ENCODE assay signal across 33 cellular contexts in genomic region chr1:57850572-57850971, GRCh38.
"Had no signal": no experiment of that assay in that cellular context is flagged by ENCODE, and none has a peak within 500 bp of the region (broad histone marks: within the 10 kb centered on the region; RNA-seq: fewer than 3 reads in every experiment).

No MANE protein-coding gene starts in this region.

- DNase-seq: activated B cell treated with CpG ODN at 0.5 μM for 24 hours; activated CD4-positive, alpha-beta memory T cell treated with anti-CD3 and anti-CD28 coated beads for 36 hours; activated CD4-positive, alpha-beta T cell treated with anti-CD3 and anti-CD28 coated beads for 4 hours; activated CD4-positive, alpha-beta T cell treated with anti-CD3 and anti-CD28 coated beads, Interleukin-2, amount 10 ng/mL, durations not matched to agents 24 days and 14 days; activated CD4-positive, alpha-beta T cell treated with anti-CD3 and anti-CD28 coated beads, Interleukin-2, amount 50 U/mL, for 1 hour; activated CD4-positive, alpha-beta T cell treated with anti-CD3 and anti-CD28 coated beads, Interleukin-2, amount 50 U/mL, for 4 hours; activated CD4-positive, CD25-positive, alpha-beta regulatory T cell treated with anti-CD3 and anti-CD28 coated beads, Interleukin-2, amount 50 U/mL, for 72 hours; activated CD8-positive, alpha-beta memory T cell treated with anti-CD3 and anti-CD28 coated beads, Interleukin-2, amount 50 U/mL, for 4 hours; activated CD8-positive, alpha-beta T cell treated with anti-CD3 and anti-CD28 coated beads for 36 hours; activated effector memory CD4-positive, alpha-beta T cell treated with anti-CD3 and anti-CD28 coated beads, Interleukin-2, amount 50 U/mL, for 16 hours; activated gamma-delta T cell treated with Interleukin-2 at 50 U/mL for 16 hours; activated naive CD4-positive, alpha-beta T cell; activated naive CD4-positive, alpha-beta T cell treated with anti-CD3 and anti-CD28 coated beads for 36 hours; activated naive CD4-positive, alpha-beta T cell treated with anti-CD3 and anti-CD28 coated beads, Interleukin-2, amount 50 U/mL, for 16 hours; activated naive CD8-positive, alpha-beta T cell treated with anti-CD3 and anti-CD28 coated beads for 36 hours; activated T-cell treated with anti-CD3 and anti-CD28 coated beads for 4 hours; activated T-cell treated with anti-CD3 and anti-CD28 coated beads, Interleukin-2, amount 50 U/mL, for 1 hour; activated T-cell treated with anti-CD3 and anti-CD28 coated beads, Interleukin-2, amount 50 U/mL, for 4 hours; activated T-cell treated with anti-CD3 and anti-CD28 coated beads, Interleukin-2, amount 50 U/mL, for 72 hours; adrenal gland; amniotic stem cell; aorta; body of pancreas; brain microvascular endothelial cell; central memory CD4-positive, alpha-beta T cell; T-helper 2 cell; T-helper 9 cell had no signal

- H3K36me3 ChIP-seq: adrenal gland, brain microvascular endothelial cell, breast epithelium had no signal

- H3K4me3 Mint-ChIP-seq: activated B cell treated with CpG ODN at 0.5 μM for 24 hours; activated CD4-positive, alpha-beta memory T cell treated with anti-CD3 and anti-CD28 coated beads for 36 hours; activated CD4-positive, alpha-beta T cell treated with anti-CD3 and anti-CD28 coated beads, Interleukin-2, amount 10 ng/mL, durations not matched to agents 24 days and 14 days; activated CD8-positive, alpha-beta T cell treated with anti-CD3 and anti-CD28 coated beads for 36 hours; activated naive CD4-positive, alpha-beta T cell treated with anti-CD3 and anti-CD28 coated beads for 36 hours; activated naive CD8-positive, alpha-beta T cell treated with anti-CD3 and anti-CD28 coated beads for 36 hours; activated T-cell treated with anti-CD3 and anti-CD28 coated beads, Interleukin-2, amount 50 U/mL, for 4 hours; activated T-cell treated with anti-CD3 and anti-CD28 coated beads, Interleukin-2, amount 50 U/mL, for 72 hours; activated T-helper 1 cell treated with anti-CD3 and anti-CD28 coated beads, Interleukin-12 subunit alpha, Interleukin-12 subunit beta, Interleukin-2, Interleukin-4 antibody, amounts not matched to agents 30 ng/mL and 10 ng/mL and 1 ng/mL, durations not matched to agents 14 hours and 24 hours and 36 hours; activated T-helper 17 cell treated with anti-CD3 and anti-CD28 coated beads, Interleukin-2, amount 50 U/mL, for 72 hours; T-helper 2 cell treated with Interferon-gamma antibody and Interleukin-4, amounts not matched to agents 5 μg/mL and 100 μg/mL, for 36 hours had no signal

- H3K4me3 ChIP-seq: adrenal gland, body of pancreas, breast epithelium had no signal

- H3K4me1 ChIP-seq: adrenal gland, body of pancreas, breast epithelium had no signal

- H3K27ac ChIP-seq: adrenal gland, body of pancreas, brain microvascular endothelial cell, breast epithelium, VCaP had no signal

- ATAC-seq: activated CD8-positive, alpha-beta T cell treated with anti-CD3 and anti-CD28 coated beads for 36 hours; activated naive CD4-positive, alpha-beta T cell treated with anti-CD3 and anti-CD28 coated beads, Interleukin-2, amount 50 U/mL, for 72 hours; activated T-cell treated with anti-CD3 and anti-CD28 coated beads, Interleukin-2, amount 50 U/mL, for 4 hours; activated T-cell treated with anti-CD3 and anti-CD28 coated beads, Interleukin-2, amount 50 U/mL, for 72 hours; activated T-helper 17 cell treated with anti-CD3 and anti-CD28 coated beads, Interleukin-2, amount 50 U/mL, for 72 hours; body of pancreas had no signal

- H3K9me3 Mint-ChIP-seq: activated B cell treated with CpG ODN at 0.5 μM for 24 hours; activated CD4-positive, alpha-beta memory T cell treated with anti-CD3 and anti-CD28 coated beads for 36 hours; activated CD4-positive, alpha-beta T cell treated with anti-CD3 and anti-CD28 coated beads, Interleukin-2, amount 10 ng/mL, durations not matched to agents 24 days and 14 days; activated CD8-positive, alpha-beta T cell treated with anti-CD3 and anti-CD28 coated beads for 36 hours; activated naive CD4-positive, alpha-beta T cell treated with anti-CD3 and anti-CD28 coated beads for 36 hours; activated naive CD8-positive, alpha-beta T cell treated with anti-CD3 and anti-CD28 coated beads for 36 hours; activated T-cell treated with anti-CD3 and anti-CD28 coated beads, Interleukin-2, amount 50 U/mL, for 4 hours; activated T-cell treated with anti-CD3 and anti-CD28 coated beads, Interleukin-2, amount 50 U/mL, for 72 hours; activated T-helper 1 cell treated with anti-CD3 and anti-CD28 coated beads, Interleukin-12 subunit alpha, Interleukin-12 subunit beta, Interleukin-2, Interleukin-4 antibody, amounts not matched to agents 30 ng/mL and 10 ng/mL and 1 ng/mL, durations not matched to agents 14 hours and 24 hours and 36 hours; T-helper 2 cell treated with Interferon-gamma antibody and Interleukin-4, amounts not matched to agents 5 μg/mL and 100 μg/mL, for 36 hours had no signal

- H3K27me3 Mint-ChIP-seq: activated B cell treated with CpG ODN at 0.5 μM for 24 hours; activated CD4-positive, alpha-beta T cell treated with anti-CD3 and anti-CD28 coated beads, Interleukin-2, amount 10 ng/mL, durations not matched to agents 24 days and 14 days had no signal

- H3K27ac Mint-ChIP-seq: activated B cell treated with CpG ODN at 0.5 μM for 24 hours; activated CD4-positive, alpha-beta memory T cell treated with anti-CD3 and anti-CD28 coated beads for 36 hours; activated CD4-positive, alpha-beta T cell treated with anti-CD3 and anti-CD28 coated beads, Interleukin-2, amount 10 ng/mL, durations not matched to agents 24 days and 14 days; activated CD8-positive, alpha-beta T cell treated with anti-CD3 and anti-CD28 coated beads for 36 hours; activated naive CD4-positive, alpha-beta T cell treated with anti-CD3 and anti-CD28 coated beads for 36 hours; activated naive CD4-positive, alpha-beta T cell treated with anti-CD3 and anti-CD28 coated beads, Interleukin-2, amount 50 U/mL, for 72 hours; activated naive CD8-positive, alpha-beta T cell treated with anti-CD3 and anti-CD28 coated beads for 36 hours; activated T-cell treated with anti-CD3 and anti-CD28 coated beads, Interleukin-2, amount 50 U/mL, for 72 hours; activated T-helper 1 cell treated with anti-CD3 and anti-CD28 coated beads, Interleukin-12 subunit alpha, Interleukin-12 subunit beta, Interleukin-2, Interleukin-4 antibody, amounts not matched to agents 30 ng/mL and 10 ng/mL and 1 ng/mL, durations not matched to agents 14 hours and 24 hours and 36 hours; activated T-helper 17 cell treated with anti-CD3 and anti-CD28 coated beads, Interleukin-2, amount 50 U/mL, for 72 hours; T-helper 2 cell treated with Interferon-gamma antibody and Interleukin-4, amounts not matched to agents 5 μg/mL and 100 μg/mL, for 36 hours had no signal

- H3K4me1 Mint-ChIP-seq: activated B cell treated with CpG ODN at 0.5 μM for 24 hours; activated CD4-positive, alpha-beta T cell treated with anti-CD3 and anti-CD28 coated beads, Interleukin-2, amount 10 ng/mL, durations not matched to agents 24 days and 14 days; activated naive CD8-positive, alpha-beta T cell treated with anti-CD3 and anti-CD28 coated beads for 36 hours; activated T-helper 17 cell treated with anti-CD3 and anti-CD28 coated beads, Interleukin-2, amount 50 U/mL, for 72 hours had no signal

- H3K27me3 ChIP-seq: adrenal gland, body of pancreas, brain microvascular endothelial cell, breast epithelium had no signal

- H3K36me3 Mint-ChIP-seq: activated CD4-positive, alpha-beta memory T cell treated with anti-CD3 and anti-CD28 coated beads for 36 hours; activated naive CD8-positive, alpha-beta T cell treated with anti-CD3 and anti-CD28 coated beads for 36 hours had no signal
